ENCODE assay signal across 8 cellular contexts in genomic region chr1:109624215-109625010, GRCh38. TPM values are rescaled to one million over a fixed set of nuclear protein-coding genes. Genes with fewer than 3 reads are reported as not detected.
DNase-seq lines count a peak whose midpoint lies in the region; ATAC-seq and TF ChIP-seq lines count a peak whose summit lies in the region.
"Had no signal": no experiment of that assay in that cellular context is flagged by ENCODE, and none has a peak within 500 bp of the region (broad histone marks: within the 10 kb centered on the region; RNA-seq: fewer than 3 reads in every experiment).

No MANE protein-coding gene starts in this region.

- no peak overlapping the region for H3K18ac ChIP-seq in IMR-90 (ENCODE audit: low read depth, low read length)
- H3K18ac ChIP-seq in neuronal stem cell (ENCODE audit: low read length) = no peak overlapping the region

- POLR2A ChIA-PET in IMR-90 (lab: Charles Lee; ENCODE audit: unreplicated experiment) = no interaction called here

- no peak overlapping the region; the same call in 1 of the 2 replicates for H3K9ac ChIP-seq in IMR-90 (ENCODE audit: low read depth, low read length)
- H3K9ac ChIP-seq in neuronal stem cell (ENCODE audit: low read depth, low read length, poor library complexity) = no peak overlapping the region

- H4K20me1 ChIP-seq in IMR-90 (ENCODE audit: insufficient read depth, low read length) = peaks cover 63% of the 10 kb centered on the region

- no peak overlapping the region for H2BK120ac ChIP-seq in IMR-90 (ENCODE audit: low read depth, low read length)
- no peak overlapping the region for H2BK120ac ChIP-seq in neuronal stem cell (ENCODE audit: low read depth, low read length)

- H3K23ac ChIP-seq in IMR-90 (ENCODE audit: low read depth, low read length) (no peak overlapping the region), neuronal stem cell (ENCODE audit: low read depth, low read length, poor library complexity) (peak overlapping the region; percentile 28)

- H3K4me2 ChIP-seq in IMR-90 (ENCODE audit: low read depth, low read length) = peak overlapping the region; percentile 57; the same call in 1 of the 2 replicates
- H3K4me2 ChIP-seq in neuronal stem cell (ENCODE audit: insufficient read depth, low read length, poor library complexity, severe bottlenecking) = no peak overlapping the region

- in situ Hi-C loops in IMR-90 (cut with MboI; ENCODE audit: low sequenced_read_pairs) = loop anchor here (5.0 kb wide), 1 partner anchor 77 kb away; the partner anchor contains the start of gene GNAI3

- no peaks in the 10 kb centered on the region for H3K9me3 Mint-ChIP-seq in activated naive CD4-positive, alpha-beta T cell treated with anti-CD3 and anti-CD28 coated beads, Interleukin-2, amount 50 U/mL, for 72 hours

- H2BK20ac ChIP-seq in IMR-90 (ENCODE audit: low read depth, low read length) = no peak overlapping the region

- TF ChIP-seq RAD21 in IMR-90 (IDR thresholded peaks at IDR 0.05; ENCODE audit: low read length) = no peak

- peak overlapping the region; percentile 9; the same call in 1 of the 2 replicates for H3K4me3 ChIP-seq in GM12864 (ENCODE audit: low read depth, low read length)
- no peak overlapping the region for H3K4me3 ChIP-seq in IMR-90 (ENCODE audit: insufficient read depth, low read depth, low read length)
- H3K4me3 ChIP-seq in neuronal stem cell (ENCODE audit: low read length in 2 of 2) = no peak overlapping the region

- WGBS in IMR-90 (ENCODE audit: extremely low coverage in 2 of 2, insufficient read length in 1 of 2), 2 experiments = 60% methylated on average over 2 of the region's 16 CpGs; no CpG with 5 or more reads in 1 of the 2 experiments
- WGBS in neuronal stem cell (ENCODE audit: extremely low coverage in 2 of 2, insufficient read length in 2 of 2, insufficient replicate concordance in 1 of 2), 2 donors = no CpG with 5 or more reads among the region's 16 CpGs

- no TSS peak for BruUV-seq in IMR-90 (replicated peaks; lab: Mats Ljungman, UMichigan)

- peaks cover 7 to 13% of the 10 kb centered on the region in 2 donors for H3K36me3 Mint-ChIP-seq in activated naive CD4-positive, alpha-beta T cell treated with anti-CD3 and anti-CD28 coated beads, Interleukin-2, amount 50 U/mL, for 72 hours

- H4K5ac ChIP-seq in IMR-90 (ENCODE audit: low read depth, low read length) = no peak overlapping the region

- peak overlapping the region; percentile 58 for H2AK9ac ChIP-seq in IMR-90 (replicated peaks; ENCODE audit: low read depth, low read length, poor library complexity)

- H3K9me3 ChIP-seq in IMR-90 (ENCODE audit: control insufficient read depth, insufficient read depth, low read length) (no peaks in the 10 kb centered on the region), neuronal stem cell (replicated peaks in 1 of 2; ENCODE audit: control insufficient read depth in 2 of 2, insufficient read depth in 1 of 2, low read depth in 1 of 2, low read length in 2 of 2) (no peaks in the 10 kb centered on the region)

- no peaks in the 10 kb centered on the region for H3K27me3 ChIP-seq in IMR-90 (ENCODE audit: control insufficient read depth, insufficient read depth, low read length)
- no peaks in the 10 kb centered on the region for H3K27me3 ChIP-seq in neuronal stem cell (ENCODE audit: control insufficient read depth in 3 of 3, insufficient read depth in 3 of 3, low read depth in 1 of 3, low read length in 3 of 3)

- H3K14ac ChIP-seq in IMR-90 (replicated peaks; ENCODE audit: low read depth, low read length) (no peak overlapping the region), neuronal stem cell (ENCODE audit: low read length) (no peak overlapping the region)

- H2AFZ ChIP-seq in IMR-90 (replicated peaks; ENCODE audit: low read length, poor library complexity) = no peak overlapping the region
- H2AFZ ChIP-seq in neuronal stem cell (ENCODE audit: low read length) = no peak overlapping the region

- no peak overlapping the region for H3K27ac ChIP-seq in IMR-90 (ENCODE audit: insufficient read depth, low read length)
- H3K27ac ChIP-seq in neuronal stem cell (replicated peaks; ENCODE audit: low read length) = no peak overlapping the region

- H2AK5ac ChIP-seq in IMR-90 (ENCODE audit: low read depth, low read length) (peak overlapping the region; percentile 15; the same call in 1 of the 2 replicates), neuronal stem cell (ENCODE audit: low read depth, low read length) (peak overlapping the region; percentile 28)

- no peak overlapping the region for H2BK5ac ChIP-seq in IMR-90 (ENCODE audit: low read depth, low read length, poor library complexity, severe bottlenecking)
- peak overlapping the region; percentile 62 for H2BK5ac ChIP-seq in neuronal stem cell (ENCODE audit: low read length)

- peak overlapping the region; percentile 77 to 96 for H3K27ac Mint-ChIP-seq in activated naive CD4-positive, alpha-beta T cell treated with anti-CD3 and anti-CD28 coated beads, Interleukin-2, amount 50 U/mL, for 72 hours

- no peak overlapping the region for H3K4ac ChIP-seq in IMR-90 (ENCODE audit: low read depth, low read length)
- H3K4ac ChIP-seq in neuronal stem cell (ENCODE audit: low read length) = no peak overlapping the region

- DNase-seq in GM12864 (ENCODE audit: low read depth) (no peak), IMR-90 (no peak), neuronal stem cell (ENCODE audit: low spot score) (no peak), GOT3 (lab: John Stamatoyannopoulos, UW) (no peak), OCI-M2 (lab: John Stamatoyannopoulos, UW; ENCODE audit: unreplicated experiment) (no peak)
- DNase-seq in activated naive CD4-positive, alpha-beta T cell treated with anti-CD3 and anti-CD28 coated beads, Interleukin-2, amount 50 U/mL, for 72 hours (ENCODE audit: low spot score in 2 of 2) = peak in 1 of 2 donors; percentile 7
- DNase-seq in stimulated activated CD4-positive, alpha-beta T cell treated with anti-CD3 and anti-CD28 coated beads, Interleukin-15, amount 100 ng/mL, for 24 hours = no peak
- DNase-seq: NCI-H2029 had no signal

- no peak overlapping the region for H2BK12ac ChIP-seq in neuronal stem cell (ENCODE audit: low read length)

- H4K91ac ChIP-seq in IMR-90 (ENCODE audit: insufficient read depth, low read depth, low read length) (peak overlapping the region; percentile 13; the same call in 1 of the 2 replicates), neuronal stem cell (ENCODE audit: low read depth, low read length, poor library complexity) (no peak overlapping the region)

- CTCF ChIA-PET in IMR-90 (lab: Yijun Ruan, JAX) = no interaction called here

- peaks cover 14 to 86% of the 10 kb centered on the region in 2 experiments; a peak in 3 of 4 replicates for H3K79me1 ChIP-seq in IMR-90 (ENCODE audit: low read depth in 1 of 2, low read length in 2 of 2)
- H3K79me1 ChIP-seq in neuronal stem cell (ENCODE audit: low read depth, low read length) = peaks cover 16% of the 10 kb centered on the region

- no peak for ATAC-seq in IMR-90 (ENCODE audit: low read depth)
- no peak for ATAC-seq in activated naive CD4-positive, alpha-beta T cell treated with anti-CD3 and anti-CD28 coated beads, Interleukin-2, amount 50 U/mL, for 72 hours

- no peak overlapping the region for H2BK15ac ChIP-seq in IMR-90 (ENCODE audit: low read depth, low read length)
- H2BK15ac ChIP-seq in neuronal stem cell (ENCODE audit: low read length) = no peak overlapping the region

- intact Hi-C loops in IMR-90 (cut with micrococcal nuclease) = loop anchor here (10.0 kb wide), 1 partner anchor 340 kb away; the partner anchor contains the start of gene PSRC1

- TF ChIP-seq CTCF in GM12864 (IDR thresholded peaks at IDR 0.05; ENCODE audit: low read depth, low read length, missing control alignments) (no peak), IMR-90 (conservative IDR thresholded peaks at IDR 0.05; ENCODE audit: low read depth, low read length) (no peak)

- no peak overlapping the region for H3K56ac ChIP-seq in IMR-90 (ENCODE audit: extremely low read depth, insufficient read depth, low read length)

- H3K36me3 ChIP-seq in IMR-90 (ENCODE audit: control insufficient read depth, insufficient read depth, low read length) (peaks cover 37% of the 10 kb centered on the region), neuronal stem cell (replicated peaks in 1 of 2; ENCODE audit: control insufficient read depth in 2 of 2, insufficient read depth in 2 of 2, low read length in 2 of 2) (peaks cover 25 to 44% of the 10 kb centered on the region in 2 donors)

- dilution Hi-C loops in IMR-90 (cut with HindIII; ENCODE audit: low sequenced_read_pairs, unreplicated experiment) = no loop called here

- peaks cover 15% of the 10 kb centered on the region for H3K9me1 ChIP-seq in IMR-90 (ENCODE audit: insufficient read depth, low read length)

- H3K4me1 ChIP-seq in IMR-90 (ENCODE audit: control insufficient read depth, insufficient read depth, low read length) (peaks cover 32% of the 10 kb centered on the region), neuronal stem cell (ENCODE audit: control insufficient read depth in 2 of 2, insufficient read depth in 1 of 2, low read depth in 1 of 2, low read length in 2 of 2) (peaks cover 10 to 26% of the 10 kb centered on the region in 2 donors)

- no peak for TF ChIP-seq POLR2A in IMR-90 (IDR thresholded peaks at IDR 0.05; ENCODE audit: low read depth, low read length)

- no peak overlapping the region for H4K8ac ChIP-seq in IMR-90 (ENCODE audit: low read depth in 2 of 2, low read length in 2 of 2)
- no peak overlapping the region for H4K8ac ChIP-seq in neuronal stem cell (ENCODE audit: low read depth, low read length)

RNA-seq across cellular contexts. Expression of gene AMPD2, which starts 4.8 kb away (rescaled TPM):
- 50.3 and 61.5 TPM in 2 replicates for total RNA-seq in IMR-90 (2012; rRNA removed)
- 103 and 116 TPM in 2 replicates for polyA plus RNA-seq in IMR-90 (2012; rRNA removed)
- 64.5 and 81.2 TPM in 2 replicates for polyA plus RNA-seq in IMR-90 (2012; cell fraction: cytosol; rRNA removed)
- 569 and 1,268 TPM in 2 replicates for polyA plus RNA-seq in IMR-90 (2012; cell fraction: nucleus; rRNA removed; ENCODE audit: low replicate concordance)
- total RNA-seq in activated naive CD4-positive, alpha-beta T cell treated with anti-CD3 and anti-CD28 coated beads, Interleukin-2, amount 50 U/mL, for 72 hours = 100 to 1,000 TPM in 1 of 2 donors, 10 to 100 TPM in 1; 91.5 to 113 TPM
- 36.2 TPM for polyA plus RNA-seq in neuronal stem cell (2013, experiment 1 of 2)
- 34.6 TPM for polyA plus RNA-seq in neuronal stem cell (2013, experiment 2 of 2)

RNA-seq across cellular contexts. Expression of gene GNAT2, which starts 5.0 kb away (rescaled TPM):
- 0.28 and 0.36 TPM in 2 replicates for total RNA-seq in IMR-90 (2012; rRNA removed)
- 0.17 and 0.26 TPM in 2 replicates for polyA plus RNA-seq in IMR-90 (2012; rRNA removed)
- 0.07 TPM in 1 of 2 replicates, not detected in the other for polyA plus RNA-seq in IMR-90 (2012; cell fraction: cytosol; rRNA removed)
- polyA plus RNA-seq in IMR-90 (2012; cell fraction: nucleus; rRNA removed; ENCODE audit: low replicate concordance) = 0.10 TPM in 1 of 2 replicates, not detected in the other
- under 1 TPM in 1 of 2 donors, not detected in 1; 0.34 TPM for total RNA-seq in activated naive CD4-positive, alpha-beta T cell treated with anti-CD3 and anti-CD28 coated beads, Interleukin-2, amount 50 U/mL, for 72 hours
- not detected for polyA plus RNA-seq in neuronal stem cell (2013, experiment 1 of 2)
- not detected for polyA plus RNA-seq in neuronal stem cell (2013, experiment 2 of 2)

RNA-seq across cellular contexts. Expression of gene GSTM4, which starts 31.5 kb away (rescaled TPM):
- 6.4 and 10.4 TPM in 2 replicates for total RNA-seq in IMR-90 (2012; rRNA removed)
- 37.8 and 42.2 TPM in 2 replicates for polyA plus RNA-seq in IMR-90 (2012; rRNA removed)
- polyA plus RNA-seq in IMR-90 (2012; cell fraction: cytosol; rRNA removed) = 29.1 and 38.2 TPM in 2 replicates
- polyA plus RNA-seq in IMR-90 (2012; cell fraction: nucleus; rRNA removed; ENCODE audit: low replicate concordance) = 28.6 and 35.6 TPM in 2 replicates
- 10 to 100 TPM; 22.0 to 23.8 TPM for total RNA-seq in activated naive CD4-positive, alpha-beta T cell treated with anti-CD3 and anti-CD28 coated beads, Interleukin-2, amount 50 U/mL, for 72 hours
- 18.1 TPM for polyA plus RNA-seq in neuronal stem cell (2013, experiment 1 of 2)
- polyA plus RNA-seq in neuronal stem cell (2013, experiment 2 of 2) = 18.1 TPM

RNA-seq across cellular contexts. Expression of gene GSTM2, which starts 43.4 kb away (rescaled TPM):
- total RNA-seq in IMR-90 (2012; rRNA removed) = 6.9 and 10.2 TPM in 2 replicates
- polyA plus RNA-seq in IMR-90 (2012; rRNA removed) = 85.5 and 93.9 TPM in 2 replicates
- polyA plus RNA-seq in IMR-90 (2012; cell fraction: cytosol; rRNA removed) = 35.3 and 55.1 TPM in 2 replicates
- 360 and 610 TPM in 2 replicates for polyA plus RNA-seq in IMR-90 (2012; cell fraction: nucleus; rRNA removed; ENCODE audit: low replicate concordance)
- 10 to 100 TPM; 13.6 to 41.7 TPM for total RNA-seq in activated naive CD4-positive, alpha-beta T cell treated with anti-CD3 and anti-CD28 coated beads, Interleukin-2, amount 50 U/mL, for 72 hours
- polyA plus RNA-seq in neuronal stem cell (2013, experiment 1 of 2) = 54.2 TPM
- 51.8 TPM for polyA plus RNA-seq in neuronal stem cell (2013, experiment 2 of 2)
